11 cellular contexts compared by ENCODE assay signal in genomic region chr2:143524001-143524608, GRCh38.
A peak's percentile ranks its signal among the peaks of the same experiment; 100 is the strongest.
DNase-seq lines count a peak whose midpoint lies in the region; ATAC-seq, FAIRE-seq and TF ChIP-seq lines count a peak whose summit lies in the region.
"Had no signal": no experiment of that assay in that cellular context is flagged by ENCODE, and none has a peak within 500 bp of the region (broad histone marks: within the 10 kb centered on the region; RNA-seq: fewer than 3 reads in every experiment).

No MANE protein-coding gene starts in this region.

- ATAC-seq in HG03432 (IDR thresholded peaks at IDR 0.05; ENCODE audit: unreplicated experiment), result no peak
- ATAC-seq: activated naive CD4-positive, alpha-beta T cell treated with anti-CD3 and anti-CD28 coated beads, Interleukin-2, amount 50 U/mL, for 72 hours had no signal

- DNase-seq in EL (peak; percentile 58), fibroblast of villous mesenchyme (ENCODE audit: low read depth) (peak; percentile 97), skeletal muscle cell (ENCODE audit: low read depth) (peak; percentile 36), DMS79 treated with DMSO at 0.1 percent for 48 hours (lab: John Stamatoyannopoulos, UW) (no peak), nephron progenitor cell (no peak)
- DNase-seq in central memory CD4-positive, alpha-beta T cell, result no peak
- DNase-seq: midbrain, stomach had no signal

- no peaks in the 10 kb centered on the region for H3K9me3 Mint-ChIP-seq in nephron progenitor cell

- peaks cover 21% of the 10 kb centered on the region for H3K4me1 Mint-ChIP-seq in nephron progenitor cell

- FAIRE-seq in TTC549 (lab: Jason Lieb, UNC), result peak; percentile 100

- TF ChIP-seq CTCF in fibroblast of villous mesenchyme (IDR thresholded peaks at IDR 0.05; ENCODE audit: insufficient read depth, low read depth, low read length), result no peak
- no peak for TF ChIP-seq CTCF in nephron progenitor cell (IDR thresholded peaks at IDR 0.05)

- no peaks in the 10 kb centered on the region for H3K27me3 Mint-ChIP-seq in nephron progenitor cell (ENCODE audit: low read depth, poor library complexity)

- no peaks in the 10 kb centered on the region for H3K36me3 Mint-ChIP-seq in nephron progenitor cell (ENCODE audit: low read depth)

- H3K27ac Mint-ChIP-seq in nephron progenitor cell, result no peak overlapping the region
- H3K27ac Mint-ChIP-seq: activated naive CD4-positive, alpha-beta T cell treated with anti-CD3 and anti-CD28 coated beads, Interleukin-2, amount 50 U/mL, for 72 hours had no signal

- no peak overlapping the region for H3K4me3 Mint-ChIP-seq in nephron progenitor cell

- no peak overlapping the region for H3K4me3 ChIP-seq in fibroblast of villous mesenchyme (ENCODE audit: low read depth, low read length)
- H3K4me3 ChIP-seq in skeletal muscle cell (ENCODE audit: low read depth, low read length), result no peak overlapping the region
- H3K4me3 ChIP-seq: stomach had no signal

Comparison
In these comparisons a context has a peak if more than half of its experiments do, and no peak if none do; other contexts are left out.
1. DNase-seq: peak in EL (single experiment), fibroblast of villous mesenchyme (single experiment) and skeletal muscle cell (single experiment); none in central memory CD4-positive, alpha-beta T cell (single experiment), DMS79 treated with DMSO at 0.1 percent for 48 hours (single experiment) and nephron progenitor cell (single experiment).